Comparison of ENCODE assay signal across 1 cellular context in the genomic region with DNA sequence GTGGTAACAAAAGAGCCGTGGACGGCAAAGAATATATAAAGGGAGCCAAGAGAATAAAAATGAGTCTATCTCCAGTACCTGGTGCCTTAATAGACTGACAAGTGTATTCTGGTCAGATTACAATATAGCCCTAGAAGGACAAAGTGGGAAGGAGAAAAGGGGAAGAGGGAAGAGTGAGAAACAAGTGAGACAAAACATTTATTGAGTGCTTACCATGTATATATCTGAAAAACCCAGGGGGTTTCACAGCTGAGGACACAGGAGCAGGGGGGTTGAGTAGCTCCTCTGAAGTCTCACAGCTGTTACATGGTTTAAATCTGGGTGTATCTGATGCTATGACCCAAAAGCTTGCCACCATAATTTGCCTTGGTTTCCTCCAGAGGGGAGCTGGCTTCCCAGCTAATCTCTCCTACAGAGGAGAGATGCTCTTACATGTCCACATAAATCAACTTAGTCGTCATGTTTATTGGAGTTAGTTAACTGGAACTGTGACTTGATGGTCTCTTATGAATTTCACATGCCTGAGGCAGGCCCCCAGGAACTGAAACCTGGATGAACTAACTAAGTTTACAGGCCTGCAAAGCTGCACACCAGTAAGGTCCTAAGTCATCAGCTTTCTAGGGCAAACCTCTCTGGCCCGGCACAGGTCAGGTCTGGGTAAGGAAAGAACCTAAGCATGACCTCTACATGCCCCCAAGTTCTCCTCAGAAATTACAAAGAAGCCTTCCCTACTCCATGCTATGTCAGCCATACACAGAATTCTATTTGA.
TF ChIP-seq lines count a peak whose summit lies in the region.

No MANE protein-coding gene starts in this region.

TF ChIP-seq in HCT116, 20 proteins besides CTCF, POLR2A, EP300 and RAD21 (continued from another document):
- TF ChIP-seq ZBTB33 (IDR thresholded peaks at IDR 0.05; ENCODE audit: extremely low read depth, insufficient replicate concordance, low read length) (no peak), TCF7L2 (IDR thresholded peaks at IDR 0.05; ENCODE audit: borderline replicate concordance, extremely low read depth, insufficient read depth, insufficient read length) (no peak), ZNF274 (IDR thresholded peaks at IDR 0.05; ENCODE audit: low read depth, low read length) (no peak), SP1 (IDR thresholded peaks at IDR 0.05; ENCODE audit: low read depth) (no peak), REST (IDR thresholded peaks at IDR 0.05; ENCODE audit: low read depth) (no peak), SIN3A (IDR thresholded peaks at IDR 0.05; ENCODE audit: low read depth) (no peak), CEBPB (IDR thresholded peaks at IDR 0.05; ENCODE audit: low read depth) (no peak)
